21 cellular contexts compared by ENCODE assay signal in genomic region chr3:113104746-113105479, GRCh38.
DNase-seq lines count a peak whose midpoint lies in the region; ATAC-seq and TF ChIP-seq lines count a peak whose summit lies in the region.
"Had no signal": no experiment of that assay in that cellular context is flagged by ENCODE, and none has a peak within 500 bp of the region (broad histone marks: within the 10 kb centered on the region; RNA-seq: fewer than 3 reads in every experiment).

No MANE protein-coding gene starts in this region.

- peak; percentile 87 for ATAC-seq in WTC11
- no peak for ATAC-seq in GM18861 (IDR thresholded peaks at IDR 0.05; ENCODE audit: unreplicated experiment)
- ATAC-seq in left lung: no peak
- ATAC-seq: A549; activated CD8-positive, alpha-beta T cell treated with anti-CD3 and anti-CD28 coated beads, Interleukin-2, amount 10 ng/mL, durations not matched to agents 7 days and 5 days; activated naive CD8-positive, alpha-beta T cell treated with anti-CD3 and anti-CD28 coated beads, Interleukin-2, amount 50 U/mL, for 24 hours; left colon had no signal

- CTCF ChIA-PET in WTC11 (lab: Charles Lee): interaction anchor here (0.7 to 0.8 kb wide), 2 partner anchors 9 to 184 kb away, joined by 3 read pairs; no protein-coding TSS in a partner anchor

- H3K9me3 ChIP-seq in neuronal stem cell (replicated peaks in 1 of 2; ENCODE audit: control insufficient read depth in 2 of 2, insufficient read depth in 1 of 2, low read depth in 1 of 2, low read length in 2 of 2) (no peaks in the 10 kb centered on the region), left lung (peaks cover 0 to 2% of the 10 kb centered on the region in 2 donors)

- H3K36me3 ChIP-seq in neuronal stem cell (replicated peaks in 1 of 2; ENCODE audit: control insufficient read depth in 2 of 2, insufficient read depth in 2 of 2, low read length in 2 of 2) (no peaks in the 10 kb centered on the region), left lung (no peaks in the 10 kb centered on the region)
- H3K36me3 ChIP-seq: heart right ventricle had no signal

- H2BK5ac ChIP-seq in neuronal stem cell (ENCODE audit: low read length): no peak overlapping the region

- peak overlapping the region; percentile 94 for H2AFZ ChIP-seq in neuronal stem cell (ENCODE audit: low read length)
- H2AFZ ChIP-seq: PC-9 had no signal

- H3K23ac ChIP-seq in neuronal stem cell (ENCODE audit: low read depth, low read length, poor library complexity): no peak overlapping the region

- no peak overlapping the region for H3K4me3 ChIP-seq in AG10803 (ENCODE audit: low read length)
- H3K4me3 ChIP-seq in neuronal stem cell (ENCODE audit: low read length in 2 of 2): no peak overlapping the region
- H3K4me3 ChIP-seq in left lung: no peak overlapping the region
- H3K4me3 ChIP-seq: A549, heart right ventricle, PC-9 had no signal

- no peak overlapping the region for H2BK120ac ChIP-seq in neuronal stem cell (ENCODE audit: low read depth, low read length)

- no peak overlapping the region for H4K8ac ChIP-seq in neuronal stem cell (ENCODE audit: low read depth, low read length)

- H3K4me3 Mint-ChIP-seq in WTC11: peak overlapping the region; percentile 12; the same call in 1 of the 2 replicates
- H3K4me3 Mint-ChIP-seq: activated CD8-positive, alpha-beta T cell treated with anti-CD3 and anti-CD28 coated beads, Interleukin-2, amount 10 ng/mL, durations not matched to agents 7 days and 5 days; activated naive CD8-positive, alpha-beta T cell treated with anti-CD3 and anti-CD28 coated beads, Interleukin-2, amount 50 U/mL, for 24 hours; activated T-helper 1 cell treated with anti-CD3 and anti-CD28 coated beads, Interleukin-12 subunit alpha, Interleukin-12 subunit beta, Interleukin-2, Interleukin-4 antibody, amounts not matched to agents 30 ng/mL and 10 ng/mL and 1 ng/mL, durations not matched to agents 14 hours and 24 hours and 36 hours; naive B cell had no signal

- peak overlapping the region; percentile 69 for H3K18ac ChIP-seq in neuronal stem cell (ENCODE audit: low read length)

- H3K27me3 ChIP-seq in neuronal stem cell (ENCODE audit: control insufficient read depth in 3 of 3, insufficient read depth in 3 of 3, low read depth in 1 of 3, low read length in 3 of 3): no peaks in the 10 kb centered on the region
- no peaks in the 10 kb centered on the region for H3K27me3 ChIP-seq in left lung
- H3K27me3 ChIP-seq: heart right ventricle had no signal

- no peaks in the 10 kb centered on the region for H3K79me1 ChIP-seq in neuronal stem cell (ENCODE audit: low read depth, low read length)

- TF ChIP-seq CTCF in AG10803 (conservative IDR thresholded peaks at IDR 0.05; ENCODE audit: low read length) (no peak), WTC11 (IDR thresholded peaks at IDR 0.05) (no peak), left lung (IDR thresholded peaks at IDR 0.05) (no peak)

- peaks cover 4% of the 10 kb centered on the region for H3K9me3 Mint-ChIP-seq in WTC11
- H3K9me3 Mint-ChIP-seq: activated naive CD8-positive, alpha-beta T cell treated with anti-CD3 and anti-CD28 coated beads, Interleukin-2, amount 50 U/mL, for 24 hours; activated T-helper 1 cell treated with anti-CD3 and anti-CD28 coated beads, Interleukin-12 subunit alpha, Interleukin-12 subunit beta, Interleukin-2, Interleukin-4 antibody, amounts not matched to agents 30 ng/mL and 10 ng/mL and 1 ng/mL, durations not matched to agents 14 hours and 24 hours and 36 hours had no signal

- H3K27ac Mint-ChIP-seq in WTC11: no peak overlapping the region
- H3K27ac Mint-ChIP-seq: activated CD8-positive, alpha-beta T cell treated with anti-CD3 and anti-CD28 coated beads, Interleukin-2, amount 10 ng/mL, durations not matched to agents 7 days and 5 days; activated naive CD8-positive, alpha-beta T cell treated with anti-CD3 and anti-CD28 coated beads, Interleukin-2, amount 50 U/mL, for 24 hours; activated T-helper 1 cell treated with anti-CD3 and anti-CD28 coated beads, Interleukin-12 subunit alpha, Interleukin-12 subunit beta, Interleukin-2, Interleukin-4 antibody, amounts not matched to agents 30 ng/mL and 10 ng/mL and 1 ng/mL, durations not matched to agents 14 hours and 24 hours and 36 hours had no signal

- H3K4ac ChIP-seq in neuronal stem cell (ENCODE audit: low read length): no peak overlapping the region

- H3K4me2 ChIP-seq in neuronal stem cell (ENCODE audit: insufficient read depth, low read length, poor library complexity, severe bottlenecking): no peak overlapping the region
- H3K4me2 ChIP-seq: PC-9 had no signal

- no peaks in the 10 kb centered on the region; the same call in 1 of the 2 replicates for H3K36me3 Mint-ChIP-seq in WTC11

- H3K4me1 Mint-ChIP-seq in WTC11: peaks cover 49% of the 10 kb centered on the region
- H3K4me1 Mint-ChIP-seq: naive B cell had no signal

- intact Hi-C loops in left lung (cut with DNase I): no loop called here

- POLR2A ChIA-PET in WTC11 (lab: Charles Lee): no interaction called here

- peak overlapping the region; percentile 85 for H3K27ac ChIP-seq in neuronal stem cell (replicated peaks; ENCODE audit: low read length)
- no peak overlapping the region for H3K27ac ChIP-seq in left lung
- H3K27ac ChIP-seq: epithelial cell of prostate, heart right ventricle, PC-9 had no signal

- no peak overlapping the region for H4K91ac ChIP-seq in neuronal stem cell (ENCODE audit: low read depth, low read length, poor library complexity)

- H3K14ac ChIP-seq in neuronal stem cell (ENCODE audit: low read length): no peak overlapping the region

- WGBS in neuronal stem cell (ENCODE audit: extremely low coverage in 2 of 2, insufficient read length in 2 of 2, insufficient replicate concordance in 1 of 2), 2 donors: no CpG with 5 or more reads among the region's 8 CpGs

- H3K4me1 ChIP-seq in neuronal stem cell (ENCODE audit: control insufficient read depth in 2 of 2, insufficient read depth in 1 of 2, low read depth in 1 of 2, low read length in 2 of 2): peaks cover 10 to 11% of the 10 kb centered on the region in 2 donors
- H3K4me1 ChIP-seq in left lung: no peaks in the 10 kb centered on the region
- H3K4me1 ChIP-seq: heart right ventricle had no signal

- H2AK5ac ChIP-seq in neuronal stem cell (ENCODE audit: low read depth, low read length): no peak overlapping the region

- no peak overlapping the region for H3K9ac ChIP-seq in neuronal stem cell (ENCODE audit: low read depth, low read length, poor library complexity)

- H3K27me3 Mint-ChIP-seq in WTC11 (ENCODE audit: low read depth): peaks cover 3% of the 10 kb centered on the region
- H3K27me3 Mint-ChIP-seq: activated naive CD8-positive, alpha-beta T cell treated with anti-CD3 and anti-CD28 coated beads, Interleukin-2, amount 50 U/mL, for 24 hours; naive B cell had no signal

- no peak overlapping the region for H2BK12ac ChIP-seq in neuronal stem cell (ENCODE audit: low read length)

- DNase-seq in AG10803 (ENCODE audit: low read depth) (peak; percentile 40), WTC11 (ENCODE audit: low spot score) (peak; percentile 15), globus pallidus (ENCODE audit: low spot score) (peak; percentile 57), neuronal stem cell (ENCODE audit: low spot score) (no peak), DMS79 (lab: John Stamatoyannopoulos, UW) (no peak), AG08396 (ENCODE audit: low spot score) (no peak), left lung (no peak)
- DNase-seq: activated CD8-positive, alpha-beta T cell treated with anti-CD3 and anti-CD28 coated beads, Interleukin-2, amount 10 ng/mL, durations not matched to agents 7 days and 5 days; activated naive CD8-positive, alpha-beta T cell treated with anti-CD3 and anti-CD28 coated beads, Interleukin-2, amount 50 U/mL, for 24 hours; GDM1; heart right ventricle; IMR-90; left colon; naive B cell; NCI-H2029 treated with DMSO at 0.1 percent for 48 hours; PC-9; stimulated activated CD4-positive, alpha-beta T cell treated with anti-CD3 and anti-CD28 coated beads, Interleukin-4, amount 100 ng/mL, for 4 hours had no signal

- H2BK15ac ChIP-seq in neuronal stem cell (ENCODE audit: low read length): no peak overlapping the region

TF ChIP-seq in WTC11, 78 proteins besides CTCF, POLR2A, EP300 and RAD21:
- peak; percentile 46; the same call in 1 of the 2 replicates for TF ChIP-seq SP1 (CRISPR knock-in tag; conservative IDR thresholded peaks at IDR 0.05)
- no peak for TF ChIP-seq JUN (CRISPR knock-in tag; IDR thresholded peaks at IDR 0.05)

Comparison
In these comparisons a context has a peak if more than half of its experiments do, and no peak if none do; other contexts are left out.
1. DNase-seq: peak in AG10803 (single experiment), WTC11 (single experiment) and globus pallidus (single experiment); none in neuronal stem cell (single experiment), DMS79 (single experiment), AG08396 (single experiment) and left lung (0 of 2).